In the genomic region with DNA sequence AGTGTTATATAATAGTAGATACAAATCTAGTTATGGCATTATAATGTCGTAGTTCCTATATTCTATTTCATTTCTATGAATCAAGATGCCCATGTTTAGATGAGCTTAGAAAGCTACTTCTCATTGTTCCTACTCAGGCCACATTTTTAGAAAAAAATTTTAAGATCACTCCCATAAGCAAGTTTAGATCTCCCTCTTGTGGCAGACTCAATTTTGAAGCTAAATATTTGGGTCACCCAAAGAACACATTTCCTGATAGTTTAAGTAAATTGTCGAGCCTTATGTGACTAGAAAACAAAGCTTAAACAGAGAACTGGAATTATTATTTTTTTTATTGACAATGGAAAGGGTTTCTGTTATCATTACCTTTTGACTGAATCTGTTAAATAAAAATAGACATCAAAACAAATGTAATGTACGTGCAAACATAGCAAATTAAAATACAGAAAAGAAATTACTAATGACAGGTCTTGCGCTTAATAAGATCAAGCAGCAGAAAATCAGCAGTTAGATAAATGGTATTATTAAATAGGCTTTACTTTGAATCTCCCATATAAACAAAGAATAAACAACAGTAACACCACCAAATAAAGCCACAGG, we compare ENCODE assay signal across 8 cellular contexts.
DNase-seq lines count a peak whose midpoint lies in the region; ATAC-seq, FAIRE-seq and TF ChIP-seq lines count a peak whose summit lies in the region.

No MANE protein-coding gene starts in this region.

- H3K4me3 Mint-ChIP-seq in HFFc6 (peak overlapping the region; percentile 67; the same call in 1 of the 2 replicates), osteocyte (ENCODE audit: unreplicated experiment) (no peak overlapping the region), T-helper 17 cell (no peak overlapping the region)

- H3K27me3 Mint-ChIP-seq in HFFc6 (ENCODE audit: insufficient read depth) (no peaks in the 10 kb centered on the region; the same call in 1 of the 2 replicates), osteocyte (ENCODE audit: unreplicated experiment) (no peaks in the 10 kb centered on the region), T-helper 17 cell (no peaks in the 10 kb centered on the region)

- DNase-seq in AG09309 (ENCODE audit: low read depth) (no peak), HFFc6 (peak; percentile 56), NCI-H748 treated with DMSO at 0.1 percent for 48 hours (lab: John Stamatoyannopoulos, UW) (peak; percentile 87), osteocyte (ENCODE audit: extremely low spot score, unreplicated experiment) (no peak), T-helper 17 cell (no peak)
- DNase-seq in stimulated activated naive CD4-positive, alpha-beta T cell treated with Interleukin-2 at 50 U/mL for 16 hours (lab: John Stamatoyannopoulos, UW) = no peak
- no peak for DNase-seq in stimulated activated CD4-positive, alpha-beta T cell treated with anti-CD3 and anti-CD28 coated beads, Interleukin-2, amount 100 ng/mL, for 48 hours

- H3K9me3 ChIP-seq in T-helper 17 cell (ENCODE audit: control insufficient read depth, low read length, poor library complexity, severe bottlenecking) = no peaks in the 10 kb centered on the region

- H3K4me1 Mint-ChIP-seq in HFFc6 (ENCODE audit: low read depth) = peaks cover 4% of the 10 kb centered on the region; the same call in 1 of the 2 replicates
- H3K4me1 Mint-ChIP-seq in osteocyte (ENCODE audit: unreplicated experiment) = peaks cover 13% of the 10 kb centered on the region
- H3K4me1 Mint-ChIP-seq in T-helper 17 cell = no peaks in the 10 kb centered on the region

- H3K36me3 Mint-ChIP-seq in HFFc6 (ENCODE audit: low read depth) (no peaks in the 10 kb centered on the region), osteocyte (ENCODE audit: unreplicated experiment) (no peaks in the 10 kb centered on the region), T-helper 17 cell (ENCODE audit: low read depth) (no peaks in the 10 kb centered on the region)

- peak; percentile 41 for FAIRE-seq in colon (lab: Jason Lieb, UNC)

- TF ChIP-seq CTCF in AG09309 (IDR thresholded peaks at IDR 0.05; ENCODE audit: control insufficient read depth, insufficient read depth, low read depth, low read length, missing control alignments) (peak; percentile 58), HFFc6 (IDR thresholded peaks at IDR 0.05) (peak; percentile 83), osteocyte (IDR thresholded peaks at IDR 0.05) (peak; percentile 75)

- H3K27ac Mint-ChIP-seq in HFFc6 (no peak overlapping the region), osteocyte (ENCODE audit: unreplicated experiment) (no peak overlapping the region), T-helper 17 cell (no peak overlapping the region)

- H3K4me3 ChIP-seq in AG09309 (ENCODE audit: control insufficient read depth, low read depth, low read length) = no peak overlapping the region

- no peak for ATAC-seq in T-helper 17 cell

- H3K9me3 Mint-ChIP-seq in HFFc6 = no peaks in the 10 kb centered on the region
- H3K9me3 Mint-ChIP-seq in osteocyte (ENCODE audit: unreplicated experiment) = no peaks in the 10 kb centered on the region

Comparison
In these comparisons a context has a peak if more than half of its experiments do, and no peak if none do; other contexts are left out.
1. DNase-seq: peak in HFFc6 (single experiment) and NCI-H748 treated with DMSO at 0.1 percent for 48 hours (single experiment); none in AG09309 (single experiment), osteocyte (single experiment), T-helper 17 cell (0 of 3), stimulated activated naive CD4-positive, alpha-beta T cell treated with Interleukin-2 at 50 U/mL for 16 hours (single experiment) and stimulated activated CD4-positive, alpha-beta T cell treated with anti-CD3 and anti-CD28 coated beads, Interleukin-2, amount 100 ng/mL, for 48 hours (0 of 2).
2. Peak in every context shown above with its lines, with median percentiles within 50 percentile points of each other: CTCF ChIP-seq.